ENCODE assay signal across 8 cellular contexts in the genomic region with DNA sequence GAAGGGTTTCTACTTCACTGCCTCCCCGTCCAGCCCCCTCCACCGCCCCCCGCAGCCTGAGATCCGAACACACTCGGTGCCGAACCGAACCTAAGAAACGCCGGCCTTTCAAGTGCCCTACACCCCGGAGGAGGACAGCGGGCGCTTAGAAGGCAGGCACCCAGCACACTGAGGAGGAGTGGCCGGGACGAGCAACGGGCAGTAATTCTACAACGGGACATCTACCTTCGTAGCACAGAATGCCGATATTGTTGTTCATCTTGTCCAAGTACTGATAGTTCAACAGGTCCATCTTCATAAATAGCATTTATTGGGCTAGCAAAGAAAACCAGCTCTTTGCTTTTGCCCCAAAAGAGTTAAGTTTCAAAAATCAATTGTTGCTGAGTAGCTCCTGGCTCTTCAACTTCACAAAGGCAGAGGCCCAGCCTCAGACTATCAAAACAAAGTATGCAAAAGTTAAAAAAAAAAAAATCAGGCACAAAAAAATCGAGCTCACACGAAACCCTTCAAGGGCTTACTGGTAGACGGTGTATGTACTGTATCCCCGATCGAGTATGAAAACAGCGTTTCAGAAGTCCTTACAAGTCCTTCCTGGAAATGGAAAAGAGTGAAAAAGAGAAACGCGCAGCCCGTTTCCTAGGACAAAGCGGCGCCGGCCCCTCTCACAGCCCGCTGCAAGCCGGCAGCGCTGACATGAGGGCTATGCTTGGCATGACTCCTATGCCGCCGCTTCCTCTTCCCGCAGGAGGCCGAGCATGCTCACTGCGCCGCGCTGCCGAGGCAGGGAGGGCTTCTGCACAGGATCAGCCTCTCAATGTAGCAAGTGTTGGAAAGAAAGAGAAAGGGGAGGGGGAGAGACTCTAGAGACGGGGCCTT. TPM values are rescaled to one million over a fixed set of nuclear protein-coding genes. Genes with fewer than 3 reads are reported as not detected.
A peak's percentile ranks its signal among the peaks of the same experiment; 100 is the strongest.
DNase-seq lines count a peak whose midpoint lies in the region; ATAC-seq and TF ChIP-seq lines count a peak whose summit lies in the region.

VGLL4 (minus strand) TSS at position 704 of the 876 bp plus-strand sequence; CDS start at position 307, 397 bp downstream.

- peak; percentile 89 to 92 (median 91) for ATAC-seq in heart left ventricle

- intact Hi-C loops in adrenal gland (cut with DNase I): loop anchor here in 1 of 2 donors (10.0 kb wide), 1 partner anchor 69 kb away; no protein-coding TSS in a partner anchor
- intact Hi-C loops in heart left ventricle (cut with DNase I): loop anchor here in 9 of 10 donors (2.0 to 10.0 kb wide), 16 partner anchors 41 to 251 kb away; no protein-coding TSS in a partner anchor
- intact Hi-C loops in transverse colon (cut with DNase I; ENCODE audit: low total_unique reads): loop anchor here (10.0 kb wide), 1 partner anchor 59 kb away; no protein-coding TSS in a partner anchor

- TF ChIP-seq EP300 in transverse colon (IDR thresholded peaks at IDR 0.05; ENCODE audit: low read depth): peak; percentile 63

- DNase-seq in GM03348 (ENCODE audit: low spot score): peak; percentile 90
- peak; percentile 73 for DNase-seq in HEK293T (ENCODE audit: extremely low spot score)
- peak; percentile 85 for DNase-seq in MV-4-11 (lab: John Stamatoyannopoulos, UW)
- peak; percentile 32 for DNase-seq in T follicular helper cell (ENCODE audit: low read depth)
- DNase-seq in adrenal gland: peak; percentile 87 to 94 (median 90)
- DNase-seq in heart left ventricle: peak; percentile 89 to 95 (median 94)
- peak; percentile 93 for DNase-seq in pons (ENCODE audit: low spot score)
- DNase-seq in transverse colon: peak; percentile 86

- POLR2A ChIA-PET in HEK293T (lab: Yijun Ruan, JAX): interaction anchor here (0.6 to 1.6 kb wide), 5 partner anchors 52 to 471 kb away, joined by 3 to 6 read pairs (median 3); no protein-coding TSS in a partner anchor

- WGBS in adrenal gland, 4 donors: 0 to 1% (median 0%) methylated on average over 30 to 42 of the region's 42 CpGs
- WGBS in heart left ventricle, 4 donors: 0 to 1% (median 0%) methylated on average over 31 to 42 of the region's 42 CpGs
- WGBS in transverse colon (ENCODE audit: low coverage in 1 of 2), 2 donors: 0 to 1% methylated on average over 6 to 39 of the region's 42 CpGs

- H3K9me3 ChIP-seq in adrenal gland (replicated peaks in 1 of 3) (no peaks in the 10 kb centered on the region), heart left ventricle (no peaks in the 10 kb centered on the region), transverse colon (no peaks in the 10 kb centered on the region)

- in situ Hi-C loops in transverse colon (cut with MboI; ENCODE audit: low pct_ligation_motif_present in 1 of 4, low pct_unique_long_range_greater_than_20kb in 1 of 4, low sequenced_read_pairs in 3 of 4): no loop called here

- CTCF ChIA-PET in HEK293T (lab: Yijun Ruan, JAX): interaction anchor here (0.5 to 1.1 kb wide), 3 partner anchors 178 to 309 kb away, joined by 3 read pairs; no protein-coding TSS in a partner anchor

- no peaks in the 10 kb centered on the region for H3K36me3 ChIP-seq in adrenal gland (replicated peaks in 1 of 2)
- no peaks in the 10 kb centered on the region for H3K36me3 ChIP-seq in heart left ventricle
- H3K36me3 ChIP-seq in transverse colon: no peaks in the 10 kb centered on the region

- H3K4me3 ChIP-seq in adrenal gland (peak within 1 kb of the TSS; percentile 24 to 84 (median 58)), heart left ventricle (peak within 1 kb of the TSS; percentile 47 to 82 (median 73)), transverse colon (peak within 1 kb of the TSS; percentile 51 to 71 (median 60))

- TF ChIP-seq POLR2A in adrenal gland (IDR thresholded peaks at IDR 0.05) (peak; percentile 65 to 94), heart left ventricle (IDR thresholded peaks at IDR 0.05) (peak in 1 of 2 donors; percentile 73), transverse colon (IDR thresholded peaks at IDR 0.05) (peak; percentile 64)

- H3K4me1 ChIP-seq in adrenal gland (replicated peaks in 1 of 2) (peaks cover 29 to 36% of the 10 kb centered on the region in 2 donors), heart left ventricle (peaks cover 9 to 39% (median 33%) of the 10 kb centered on the region in 12 donors), transverse colon (peaks cover 7 to 38% (median 27%) of the 10 kb centered on the region in 4 donors)

- peak in 3 of 6 experiments; percentile 26 to 33 (median 31) for TF ChIP-seq CTCF in adrenal gland (IDR thresholded peaks at IDR 0.05)
- TF ChIP-seq CTCF in heart left ventricle (IDR thresholded peaks at IDR 0.05): peak in 2 of 12 donors; percentile 36 to 42
- TF ChIP-seq CTCF in transverse colon (IDR thresholded peaks at IDR 0.05): peak in 1 of 5 experiments; percentile 8

- no peaks in the 10 kb centered on the region for H3K27me3 ChIP-seq in adrenal gland
- H3K27me3 ChIP-seq in heart left ventricle: no peaks in the 10 kb centered on the region
- H3K27me3 ChIP-seq in transverse colon: no peaks in the 10 kb centered on the region

- H3K27ac ChIP-seq in adrenal gland: peak within 1 kb of the TSS; percentile 89 to 97 (median 94)
- peak within 1 kb of the TSS; percentile 74 to 97 (median 94) for H3K27ac ChIP-seq in heart left ventricle
- H3K27ac ChIP-seq in transverse colon: peak within 1 kb of the TSS; percentile 92 to 96 (median 94)

TF ChIP-seq in HEK293T, 16 proteins besides CTCF, POLR2A, EP300 and RAD21:
- TF ChIP-seq ZNF384 (IDR thresholded peaks at IDR 0.05): peak; percentile 95
- peak; percentile 50 for TF ChIP-seq L3MBTL2 (conservative IDR thresholded peaks at IDR 0.05)
- TF ChIP-seq HDGF (IDR thresholded peaks at IDR 0.05; ENCODE audit: borderline replicate concordance): no peak

RNA-seq across cellular contexts. Expression of gene VGLL4, which starts in this region (rescaled TPM):
- total RNA-seq in adrenal gland (100 to 1,000 TPM in 5 of 8 donors, 10 to 100 TPM in 3; 38.3 to 153 (median 108) TPM), heart left ventricle (10 to 100 TPM; 24.0 to 40.4 (median 32.6) TPM), transverse colon (100 to 1,000 TPM in 1 of 4 donors, 10 to 100 TPM in 3; 67.3 to 175 (median 95.0) TPM)
- polyA plus RNA-seq in adrenal gland (10 to 100 TPM; 46.2 to 78.1 (median 50.1) TPM), heart left ventricle (10 to 100 TPM; 24.5 to 25.8 TPM)

Comparison
In these comparisons a context has a peak if more than half of its experiments do, and no peak if none do; other contexts are left out.
1. Peak in every context shown above with its lines: DNase-seq, ATAC-seq, H3K4me3 ChIP-seq and H3K27ac ChIP-seq.
2. DNase-seq: peak in every context shown above with its lines; median percentile 94 in heart left ventricle; 93 in pons; 90 in GM03348; 90 in adrenal gland; 86 in transverse colon; 85 in MV-4-11; 73 in HEK293T; 32 in T follicular helper cell.